9 cellular contexts compared by ENCODE assay signal in the genomic region with DNA sequence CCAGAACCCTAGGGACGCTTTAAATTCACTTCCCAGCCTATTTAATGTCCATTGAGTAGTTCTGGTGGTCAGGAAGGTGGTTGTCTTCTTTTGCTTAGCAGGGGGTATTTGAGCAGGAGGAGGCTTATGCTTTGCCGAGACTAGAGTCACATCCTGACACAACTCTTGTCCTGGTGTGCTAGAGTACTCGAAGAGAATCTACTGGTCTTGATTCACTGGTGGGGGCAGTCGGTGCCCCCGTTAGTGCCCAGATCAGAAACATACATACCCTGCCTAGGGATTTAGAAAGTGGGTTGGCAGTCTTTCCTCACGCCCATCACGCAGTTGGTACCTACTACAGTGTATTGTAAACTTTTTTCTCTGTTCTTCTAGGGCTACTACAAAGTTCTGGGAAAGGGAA. TPM values are rescaled to one million over a fixed set of nuclear protein-coding genes. Genes with fewer than 3 reads are reported as not detected.
DNase-seq lines count a peak whose midpoint lies in the region; ATAC-seq and TF ChIP-seq lines count a peak whose summit lies in the region.
"Had no signal": no experiment of that assay in that cellular context is flagged by ENCODE, and none has a peak within 500 bp of the region (broad histone marks: within the 10 kb centered on the region; RNA-seq: fewer than 3 reads in every experiment).

No MANE protein-coding gene starts in this region.

- no peak for DNase-seq in GM06990 (ENCODE audit: extremely low read depth, insufficient read length)
- no peak for DNase-seq in T-cell
- no peak for DNase-seq in fibroblast of mammary gland (ENCODE audit: low read depth)
- DNase-seq in posterior cingulate gyrus = no peak
- DNase-seq in NCI-H2081 (lab: John Stamatoyannopoulos, UW) = no peak
- DNase-seq: NCI-H226 had no signal

- H3K9me3 Mint-ChIP-seq in T-cell = peaks cover 0 to 4% (median 0%) of the 10 kb centered on the region in 3 donors

- peak overlapping the region; percentile 13 to 98 for H3K27ac Mint-ChIP-seq in T-cell

- H3K36me3 ChIP-seq in GM06990 (ENCODE audit: control insufficient read depth, insufficient read depth, low read length) = peaks cover 9% of the 10 kb centered on the region

- peak overlapping the region; percentile 98 for H3K4me3 ChIP-seq in GM06990 (replicated peaks; ENCODE audit: low read depth, low read length)
- peak overlapping the region; percentile 85 for H3K4me3 ChIP-seq in fibroblast of mammary gland (ENCODE audit: control insufficient read depth, low read depth, low read length)

- H3K4me3 Mint-ChIP-seq in T-cell = peak overlapping the region; percentile 90 to 94 (median 93)

- no peak for TF ChIP-seq CTCF in 22Rv1 (IDR thresholded peaks at IDR 0.05)
- TF ChIP-seq CTCF in GM06990 (IDR thresholded peaks at IDR 0.05; ENCODE audit: insufficient read depth, low read length, poor library complexity, severe bottlenecking) = no peak
- no peak for TF ChIP-seq CTCF in fibroblast of mammary gland (conservative IDR thresholded peaks at IDR 0.05; ENCODE audit: control insufficient read depth, insufficient read depth, low read depth, low read length)

- intact Hi-C loops in posterior cingulate gyrus (cut with DNase I) = loop anchor here (5.0 to 10.0 kb wide), 4 partner anchors 127 to 449 kb away; a partner anchor contains a TSS

- peak overlapping the region; percentile 99 for H3K27ac ChIP-seq in 22Rv1

- H3K36me3 Mint-ChIP-seq in T-cell = peaks cover 32% of the 10 kb centered on the region

- ATAC-seq in T-cell (replicated peaks in 1 of 4) (no peak), HG02759 (IDR thresholded peaks at IDR 0.05; ENCODE audit: unreplicated experiment) (no peak), HG03469 (IDR thresholded peaks at IDR 0.05; ENCODE audit: unreplicated experiment) (no peak)

- H3K27me3 Mint-ChIP-seq in T-cell = no peaks in the 10 kb centered on the region

- POLR2A ChIA-PET in T-cell (lab: Charles Lee) = no interaction called here

- CTCF ChIA-PET in T-cell (lab: Charles Lee) = no interaction called here

- peaks cover 68 to 73% (median 70%) of the 10 kb centered on the region in 3 donors for H3K4me1 Mint-ChIP-seq in T-cell

- no peaks in the 10 kb centered on the region for H3K27me3 ChIP-seq in GM06990 (replicated peaks; ENCODE audit: control insufficient read depth, insufficient read depth, low read length)

RNA-seq across cellular contexts. Expression of a gene that starts 2.7 kb away (rescaled TPM):
- total RNA-seq in T-cell = 1,000 to 10,000 TPM; 1,339 to 2,234 (median 1,487) TPM

RNA-seq across cellular contexts. Expression of a gene that starts 2.8 kb away (rescaled TPM):
- 10 to 100 TPM; 17.9 to 23.5 (median 23.4) TPM for total RNA-seq in T-cell
